Comparison of ENCODE assay signal across 1 cellular context in the genomic region with DNA sequence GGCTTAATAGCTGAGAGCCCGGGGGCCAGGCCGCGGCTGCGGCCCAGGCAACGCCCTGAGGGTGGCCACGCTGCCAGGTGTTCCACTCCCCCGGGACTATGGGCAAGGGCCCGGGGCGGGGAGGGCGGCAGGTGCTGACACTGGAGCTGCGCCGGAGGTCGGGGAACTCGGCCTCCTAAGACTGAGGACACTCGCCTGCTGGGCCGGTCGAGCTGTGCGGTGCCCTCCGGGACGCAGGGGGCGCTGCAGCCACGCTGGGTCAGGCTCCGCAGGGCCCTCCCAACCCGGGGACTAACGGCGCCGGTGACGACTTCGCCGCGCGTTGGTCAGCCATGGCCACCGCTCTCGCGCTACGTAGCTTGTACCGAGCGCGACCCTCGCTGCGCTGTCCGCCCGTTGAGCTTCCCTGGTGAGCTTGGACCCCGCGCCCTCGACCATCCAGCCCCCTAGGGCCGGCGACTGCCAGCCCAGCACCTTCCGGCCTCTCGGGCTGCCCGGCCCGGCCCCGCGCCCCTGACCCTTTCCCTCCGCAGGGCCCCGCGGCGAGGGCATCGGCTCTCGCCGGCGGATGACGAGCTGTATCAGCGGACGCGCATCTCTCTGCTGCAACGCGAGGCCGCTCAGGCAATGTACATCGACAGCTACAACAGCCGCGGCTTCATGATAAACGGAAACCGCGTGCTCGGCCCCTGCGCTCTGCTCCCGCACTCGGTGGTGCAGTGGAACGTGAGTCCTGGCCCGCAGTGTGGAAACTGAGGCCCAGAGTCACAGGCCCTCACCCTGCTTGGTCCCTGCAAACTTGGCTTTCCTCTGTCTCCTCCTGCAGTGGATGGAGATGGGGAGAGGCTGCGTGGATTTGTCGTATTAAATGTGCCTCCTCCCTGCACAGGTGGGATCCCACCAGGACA.
TF ChIP-seq lines count a peak whose summit lies in the region.

Gene NDUFAF3, plus strand, starts transcription at position 309 of the 908 bp plus-strand sequence. Its CDS starts 24 bp downstream, at position 333.

TF ChIP-seq in GM12878, 131 proteins besides CTCF, POLR2A, EP300 and RAD21 (continued from another document and continues in another):
- TF ChIP-seq, protein P1, sequence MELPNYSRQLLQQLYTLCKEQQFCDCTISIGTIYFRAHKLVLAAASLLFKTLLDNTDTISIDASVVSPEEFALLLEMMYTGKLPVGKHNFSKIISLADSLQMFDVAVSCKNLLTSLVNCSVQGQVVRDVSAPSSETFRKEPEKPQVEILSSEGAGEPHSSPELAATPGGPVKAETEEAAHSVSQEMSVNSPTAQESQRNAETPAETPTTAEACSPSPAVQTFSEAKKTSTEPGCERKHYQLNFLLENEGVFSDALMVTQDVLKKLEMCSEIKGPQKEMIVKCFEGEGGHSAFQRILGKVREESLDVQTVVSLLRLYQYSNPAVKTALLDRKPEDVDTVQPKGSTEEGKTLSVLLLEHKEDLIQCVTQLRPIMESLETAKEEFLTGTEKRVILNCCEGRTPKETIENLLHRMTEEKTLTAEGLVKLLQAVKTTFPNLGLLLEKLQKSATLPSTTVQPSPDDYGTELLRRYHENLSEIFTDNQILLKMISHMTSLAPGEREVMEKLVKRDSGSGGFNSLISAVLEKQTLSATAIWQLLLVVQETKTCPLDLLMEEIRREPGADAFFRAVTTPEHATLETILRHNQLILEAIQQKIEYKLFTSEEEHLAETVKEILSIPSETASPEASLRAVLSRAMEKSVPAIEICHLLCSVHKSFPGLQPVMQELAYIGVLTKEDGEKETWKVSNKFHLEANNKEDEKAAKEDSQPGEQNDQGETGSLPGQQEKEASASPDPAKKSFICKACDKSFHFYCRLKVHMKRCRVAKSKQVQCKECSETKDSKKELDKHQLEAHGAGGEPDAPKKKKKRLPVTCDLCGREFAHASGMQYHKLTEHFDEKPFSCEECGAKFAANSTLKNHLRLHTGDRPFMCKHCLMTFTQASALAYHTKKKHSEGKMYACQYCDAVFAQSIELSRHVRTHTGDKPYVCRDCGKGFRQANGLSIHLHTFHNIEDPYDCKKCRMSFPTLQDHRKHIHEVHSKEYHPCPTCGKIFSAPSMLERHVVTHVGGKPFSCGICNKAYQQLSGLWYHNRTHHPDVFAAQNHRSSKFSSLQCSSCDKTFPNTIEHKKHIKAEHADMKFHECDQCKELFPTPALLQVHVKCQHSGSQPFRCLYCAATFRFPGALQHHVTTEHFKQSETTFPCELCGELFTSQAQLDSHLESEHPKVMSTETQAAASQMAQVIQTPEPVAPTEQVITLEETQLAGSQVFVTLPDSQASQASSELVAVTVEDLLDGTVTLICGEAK (IDR thresholded peaks at IDR 0.05; ENCODE audit: borderline replicate concordance) = no peak
- TF ChIP-seq MYB (IDR thresholded peaks at IDR 0.05; ENCODE audit: borderline replicate concordance, low read depth, low read length) (0 out of 2 replicates have a peak, but pooled peaks have one; percentile 10), EZH2 (IDR thresholded peaks at IDR 0.05; ENCODE audit: borderline replicate concordance, control insufficient read depth, low read depth, low read length) (no peak), SUZ12 (IDR thresholded peaks at IDR 0.05; ENCODE audit: unreplicated experiment) (no peak), BRCA1 (IDR thresholded peaks at IDR 0.05; ENCODE audit: low read depth, low read length) (peak; percentile 32; the same call in 1 of the 2 replicates), SMAD1 (IDR thresholded peaks at IDR 0.05; ENCODE audit: low read depth, partially characterized antibody) (no peak), ZNF217 (IDR thresholded peaks at IDR 0.05) (peak; percentile 73; the same call in 1 of the 2 replicates), FOS (IDR thresholded peaks at IDR 0.05; ENCODE audit: borderline replicate concordance, extremely low read depth, insufficient read length) (no peak), NRF1 (conservative IDR thresholded peaks at IDR 0.05; ENCODE audit: low read depth, low read length) (peak; percentile 23; the same call in 1 of the 2 replicates), POU2F2 (IDR thresholded peaks at IDR 0.05; ENCODE audit: borderline replicate concordance, low read depth, low read length) (peak; percentile 77; the same call in 1 of the 3 replicates), SMARCA5 (IDR thresholded peaks at IDR 0.05) (peak; percentile 99), KAT2A (conservative IDR thresholded peaks at IDR 0.05; ENCODE audit: control insufficient read depth, low read depth, low read length) (no peak), STAT1 (conservative IDR thresholded peaks at IDR 0.05) (0 out of 2 replicates have a peak, but pooled peaks have one; percentile 20), BHLHE40 (IDR thresholded peaks at IDR 0.05; ENCODE audit: borderline replicate concordance in 1 of 2, low read depth in 2 of 2, low read length in 1 of 2) (peak; percentile 54 to 78; a peak in 2 of 4 replicates), ZNF687 (IDR thresholded peaks at IDR 0.05) (peak; percentile 78), GABPA (IDR thresholded peaks at IDR 0.05; ENCODE audit: low read depth) (no peak), NBN (IDR thresholded peaks at IDR 0.05) (peak; percentile 34), SP1 (IDR thresholded peaks at IDR 0.05; ENCODE audit: low read depth, low read length) (peak; percentile 42), SMAD5 (IDR thresholded peaks at IDR 0.05; ENCODE audit: low read depth) (peak; percentile 57; the same call in 1 of the 2 replicates), MXI1 (IDR thresholded peaks at IDR 0.05; ENCODE audit: low read depth, low read length) (peak; percentile 53; the same call in 1 of the 2 replicates), BMI1 (IDR thresholded peaks at IDR 0.05; ENCODE audit: borderline replicate concordance) (no peak), JUND (IDR thresholded peaks at IDR 0.05; ENCODE audit: low read depth, low read length) (no peak), TAF1 (IDR thresholded peaks at IDR 0.05; ENCODE audit: borderline replicate concordance, low read depth, low read length) (peak; percentile 82), SIN3A (IDR thresholded peaks at IDR 0.05; ENCODE audit: low read depth, low read length) (peak; percentile 63; the same call in 1 of the 2 replicates), CBX5 (IDR thresholded peaks at IDR 0.05; ENCODE audit: low read depth) (no peak), TCF12 (IDR thresholded peaks at IDR 0.05; ENCODE audit: low read depth, low read length) (peak; percentile 97), IRF4 (IDR thresholded peaks at IDR 0.05; ENCODE audit: low read depth, low read length) (no peak), BACH1 (IDR thresholded peaks at IDR 0.05; ENCODE audit: borderline replicate concordance) (peak; percentile 76; the same call in 1 of the 2 replicates), DPF2 (IDR thresholded peaks at IDR 0.05) (peak; percentile 95), POLR2AphosphoS2 (IDR thresholded peaks at IDR 0.05; ENCODE audit: low read depth, low read length) (peak; percentile 19; the same call in 1 of the 2 replicates), MTA2 (IDR thresholded peaks at IDR 0.05; ENCODE audit: low read depth) (no peak), CHD2 (IDR thresholded peaks at IDR 0.05; ENCODE audit: borderline replicate concordance, low read depth, low read length) (peak; percentile 89), RFX5 (IDR thresholded peaks at IDR 0.05; ENCODE audit: low read depth, low read length) (peak; percentile 59; the same call in 1 of the 2 replicates), RELB (IDR thresholded peaks at IDR 0.05; ENCODE audit: low read depth) (no peak)
- TF ChIP-seq, protein P2, sequence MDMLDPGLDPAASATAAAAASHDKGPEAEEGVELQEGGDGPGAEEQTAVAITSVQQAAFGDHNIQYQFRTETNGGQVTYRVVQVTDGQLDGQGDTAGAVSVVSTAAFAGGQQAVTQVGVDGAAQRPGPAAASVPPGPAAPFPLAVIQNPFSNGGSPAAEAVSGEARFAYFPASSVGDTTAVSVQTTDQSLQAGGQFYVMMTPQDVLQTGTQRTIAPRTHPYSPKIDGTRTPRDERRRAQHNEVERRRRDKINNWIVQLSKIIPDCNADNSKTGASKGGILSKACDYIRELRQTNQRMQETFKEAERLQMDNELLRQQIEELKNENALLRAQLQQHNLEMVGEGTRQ (IDR thresholded peaks at IDR 0.05; ENCODE audit: borderline replicate concordance, low read depth, low read length) = no peak
- TF ChIP-seq, protein P3, sequence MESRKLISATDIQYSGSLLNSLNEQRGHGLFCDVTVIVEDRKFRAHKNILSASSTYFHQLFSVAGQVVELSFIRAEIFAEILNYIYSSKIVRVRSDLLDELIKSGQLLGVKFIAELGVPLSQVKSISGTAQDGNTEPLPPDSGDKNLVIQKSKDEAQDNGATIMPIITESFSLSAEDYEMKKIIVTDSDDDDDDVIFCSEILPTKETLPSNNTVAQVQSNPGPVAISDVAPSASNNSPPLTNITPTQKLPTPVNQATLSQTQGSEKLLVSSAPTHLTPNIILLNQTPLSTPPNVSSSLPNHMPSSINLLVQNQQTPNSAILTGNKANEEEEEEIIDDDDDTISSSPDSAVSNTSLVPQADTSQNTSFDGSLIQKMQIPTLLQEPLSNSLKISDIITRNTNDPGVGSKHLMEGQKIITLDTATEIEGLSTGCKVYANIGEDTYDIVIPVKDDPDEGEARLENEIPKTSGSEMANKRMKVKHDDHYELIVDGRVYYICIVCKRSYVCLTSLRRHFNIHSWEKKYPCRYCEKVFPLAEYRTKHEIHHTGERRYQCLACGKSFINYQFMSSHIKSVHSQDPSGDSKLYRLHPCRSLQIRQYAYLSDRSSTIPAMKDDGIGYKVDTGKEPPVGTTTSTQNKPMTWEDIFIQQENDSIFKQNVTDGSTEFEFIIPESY (IDR thresholded peaks at IDR 0.05) = 0 out of 2 replicates have a peak, but pooled peaks have one; percentile 4
- TF ChIP-seq, protein P4, sequence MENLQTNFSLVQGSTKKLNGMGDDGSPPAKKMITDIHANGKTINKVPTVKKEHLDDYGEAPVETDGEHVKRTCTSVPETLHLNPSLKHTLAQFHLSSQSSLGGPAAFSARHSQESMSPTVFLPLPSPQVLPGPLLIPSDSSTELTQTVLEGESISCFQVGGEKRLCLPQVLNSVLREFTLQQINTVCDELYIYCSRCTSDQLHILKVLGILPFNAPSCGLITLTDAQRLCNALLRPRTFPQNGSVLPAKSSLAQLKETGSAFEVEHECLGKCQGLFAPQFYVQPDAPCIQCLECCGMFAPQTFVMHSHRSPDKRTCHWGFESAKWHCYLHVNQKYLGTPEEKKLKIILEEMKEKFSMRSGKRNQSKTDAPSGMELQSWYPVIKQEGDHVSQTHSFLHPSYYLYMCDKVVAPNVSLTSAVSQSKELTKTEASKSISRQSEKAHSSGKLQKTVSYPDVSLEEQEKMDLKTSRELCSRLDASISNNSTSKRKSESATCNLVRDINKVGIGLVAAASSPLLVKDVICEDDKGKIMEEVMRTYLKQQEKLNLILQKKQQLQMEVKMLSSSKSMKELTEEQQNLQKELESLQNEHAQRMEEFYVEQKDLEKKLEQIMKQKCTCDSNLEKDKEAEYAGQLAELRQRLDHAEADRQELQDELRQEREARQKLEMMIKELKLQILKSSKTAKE (IDR thresholded peaks at IDR 0.05; ENCODE audit: low read depth, poor library complexity, severe bottlenecking) = no peak
- TF ChIP-seq, protein P5, sequence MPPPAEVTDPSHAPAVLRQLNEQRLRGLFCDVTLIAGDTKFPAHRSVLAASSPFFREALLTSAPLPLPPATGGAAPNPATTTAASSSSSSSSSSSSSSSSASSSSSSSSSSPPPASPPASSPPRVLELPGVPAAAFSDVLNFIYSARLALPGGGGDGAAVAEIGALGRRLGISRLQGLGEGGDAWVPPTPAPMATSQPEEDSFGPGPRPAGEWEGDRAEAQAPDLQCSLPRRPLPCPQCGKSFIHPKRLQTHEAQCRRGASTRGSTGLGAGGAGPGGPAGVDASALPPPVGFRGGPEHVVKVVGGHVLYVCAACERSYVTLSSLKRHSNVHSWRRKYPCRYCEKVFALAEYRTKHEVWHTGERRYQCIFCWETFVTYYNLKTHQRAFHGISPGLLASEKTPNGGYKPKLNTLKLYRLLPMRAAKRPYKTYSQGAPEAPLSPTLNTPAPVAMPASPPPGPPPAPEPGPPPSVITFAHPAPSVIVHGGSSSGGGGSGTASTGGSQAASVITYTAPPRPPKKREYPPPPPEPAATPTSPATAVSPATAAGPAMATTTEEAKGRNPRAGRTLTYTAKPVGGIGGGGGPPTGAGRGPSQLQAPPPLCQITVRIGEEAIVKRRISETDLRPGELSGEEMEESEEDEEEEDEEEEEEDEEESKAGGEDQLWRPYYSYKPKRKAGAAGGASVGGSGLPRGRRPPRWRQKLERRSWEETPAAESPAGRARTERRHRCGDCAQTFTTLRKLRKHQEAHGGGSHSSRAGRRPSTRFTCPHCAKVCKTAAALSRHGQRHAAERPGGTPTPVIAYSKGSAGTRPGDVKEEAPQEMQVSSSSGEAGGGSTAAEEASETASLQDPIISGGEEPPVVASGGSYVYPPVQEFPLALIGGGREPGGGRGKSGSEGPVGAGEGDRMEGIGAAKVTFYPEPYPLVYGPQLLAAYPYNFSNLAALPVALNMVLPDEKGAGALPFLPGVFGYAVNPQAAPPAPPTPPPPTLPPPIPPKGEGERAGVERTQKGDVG (CRISPR knock-in tag; IDR thresholded peaks at IDR 0.05) = no peak
